In the genomic region with DNA sequence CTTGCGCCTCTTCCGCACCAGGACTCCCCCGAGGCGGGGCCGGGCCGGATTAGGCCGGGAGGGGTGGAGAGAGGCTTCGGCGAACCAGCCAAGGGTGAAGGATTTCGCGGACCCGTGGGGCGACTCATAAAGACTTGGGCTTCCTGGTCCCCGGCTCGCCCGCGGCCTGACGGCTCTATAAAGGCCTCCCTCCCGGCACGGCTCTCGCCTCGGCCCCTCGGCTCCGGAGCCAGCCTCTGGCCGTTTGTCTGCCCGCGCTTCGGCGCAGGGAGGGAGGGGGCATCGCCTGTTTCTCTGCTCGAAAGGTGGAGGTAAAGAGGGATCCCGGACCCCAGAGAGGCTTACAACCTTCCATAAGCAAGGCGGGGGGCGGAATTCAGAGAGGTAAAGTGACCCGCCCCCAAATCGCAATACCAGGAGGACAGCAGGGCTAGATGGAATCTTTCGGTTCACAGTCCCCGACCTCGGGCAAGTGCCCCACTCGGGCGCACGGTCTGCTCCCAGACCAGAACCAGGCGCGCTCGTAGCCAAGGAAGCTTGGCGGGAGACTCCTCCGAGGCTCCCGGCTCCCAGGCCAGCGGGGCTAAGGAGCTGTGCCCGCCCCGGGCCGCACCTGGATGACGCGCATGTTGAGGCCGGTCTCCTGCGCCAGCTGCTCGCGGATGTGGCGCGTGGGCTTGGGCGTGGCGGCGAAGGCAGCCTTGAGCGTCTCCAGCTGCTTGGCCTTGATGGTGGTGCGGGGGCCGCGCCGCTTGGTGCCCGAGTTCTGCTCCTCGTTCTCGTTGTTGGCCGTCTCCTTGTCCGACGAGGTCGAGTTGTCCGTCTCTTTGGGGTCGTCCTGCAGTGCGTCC, we compare ENCODE assay signal across 10 cellular contexts. TPM values are rescaled to one million over a fixed set of nuclear protein-coding genes. Genes with fewer than 3 reads are reported as not detected.
A peak's percentile ranks its signal among the peaks of the same experiment; 100 is the strongest.
DNase-seq lines count a peak whose midpoint lies in the region; FAIRE-seq and TF ChIP-seq lines count a peak whose summit lies in the region.
"Had no signal": no experiment of that assay in that cellular context is flagged by ENCODE, and none has a peak within 500 bp of the region (broad histone marks: within the 10 kb centered on the region; RNA-seq: fewer than 3 reads in every experiment).

No MANE protein-coding gene starts in this region.

- no peaks in the 10 kb centered on the region for H3K79me2 ChIP-seq in astrocyte (ENCODE audit: insufficient read depth, low read length)

- peaks cover 3% of the 10 kb centered on the region for H3K4me1 ChIP-seq in astrocyte (ENCODE audit: insufficient read depth, low read length)
- no peaks in the 10 kb centered on the region for H3K4me1 ChIP-seq in thymus (ENCODE audit: control insufficient read depth, insufficient read depth, low read length)

- 3% methylated on average over 78 of the region's 78 CpGs for WGBS in thymus

- no peaks in the 10 kb centered on the region for H3K36me3 Mint-ChIP-seq in activated T-cell treated with anti-CD3 and anti-CD28 coated beads, Interleukin-2, amount 50 U/mL, for 24 hours (ENCODE audit: low read depth)
- H3K36me3 Mint-ChIP-seq in astrocyte (ENCODE audit: low read depth, unreplicated experiment), result peaks cover 5% of the 10 kb centered on the region

- peak overlapping the region; percentile 68 for H3K4me2 ChIP-seq in astrocyte (ENCODE audit: low read length)

- peaks cover 86% of the 10 kb centered on the region for H3K27me3 Mint-ChIP-seq in activated T-cell treated with anti-CD3 and anti-CD28 coated beads, Interleukin-2, amount 50 U/mL, for 24 hours
- H3K27me3 Mint-ChIP-seq in astrocyte (ENCODE audit: low read depth, unreplicated experiment), result peaks cover 64% of the 10 kb centered on the region

- H3K27ac ChIP-seq in astrocyte (ENCODE audit: low read depth, low read length), result no peak overlapping the region
- no peak overlapping the region for H3K27ac ChIP-seq in thymus (ENCODE audit: low read depth)
- no peak overlapping the region for H3K27ac ChIP-seq in dorsolateral prefrontal cortex

- TF ChIP-seq CTCF in astrocyte (IDR thresholded peaks at IDR 0.05; ENCODE audit: insufficient read depth, low read depth, low read length), result no peak
- TF ChIP-seq CTCF in dorsolateral prefrontal cortex (IDR thresholded peaks at IDR 0.05 in 54 of 56, conservative IDR thresholded peaks at IDR 0.05 in 2 of 56; ENCODE audit: low read depth in 1 of 56, partially characterized antibody in 56 of 56), result no peak

- peak overlapping the region; percentile 33 for H3K4me3 Mint-ChIP-seq in activated T-cell treated with anti-CD3 and anti-CD28 coated beads, Interleukin-2, amount 50 U/mL, for 24 hours
- H3K4me3 Mint-ChIP-seq in astrocyte (ENCODE audit: unreplicated experiment), result no peak overlapping the region

- H3K4me3 ChIP-seq in astrocyte (ENCODE audit: insufficient read depth, low read depth, low read length) (no peak overlapping the region), thymus (ENCODE audit: low read length) (peak overlapping the region; percentile 22), dorsolateral prefrontal cortex (peak overlapping the region in 5 of 59 donors; percentile 3 to 20 (median 17))

- no peak for FAIRE-seq in astrocyte (lab: Jason Lieb, UNC)
- FAIRE-seq: TTC549 had no signal

- peaks cover 23% of the 10 kb centered on the region for H3K4me1 Mint-ChIP-seq in activated T-cell treated with anti-CD3 and anti-CD28 coated beads, Interleukin-2, amount 50 U/mL, for 24 hours (ENCODE audit: low read depth)
- H3K4me1 Mint-ChIP-seq in astrocyte (ENCODE audit: low read depth, unreplicated experiment), result no peaks in the 10 kb centered on the region

- H3K27ac Mint-ChIP-seq in activated T-cell treated with anti-CD3 and anti-CD28 coated beads, Interleukin-2, amount 50 U/mL, for 24 hours, result no peak overlapping the region
- H3K27ac Mint-ChIP-seq in astrocyte (ENCODE audit: unreplicated experiment), result peak overlapping the region; percentile 41

- intact Hi-C loops in dorsolateral prefrontal cortex (cut with DNase I), result loop anchor here in 1 of 2 donors (10.0 kb wide), 1 partner anchor 447 kb away; no protein-coding TSS in a partner anchor

- H3K9me3 ChIP-seq in astrocyte (ENCODE audit: insufficient read depth, low read depth, low read length) (peaks cover 5% of the 10 kb centered on the region), thymus (ENCODE audit: control insufficient read depth) (no peaks in the 10 kb centered on the region)

- H3K36me3 ChIP-seq in astrocyte (ENCODE audit: insufficient read depth, low read length) (no peaks in the 10 kb centered on the region), thymus (ENCODE audit: control insufficient read depth, insufficient read depth) (no peaks in the 10 kb centered on the region)

- H3K9me3 Mint-ChIP-seq in activated T-cell treated with anti-CD3 and anti-CD28 coated beads, Interleukin-2, amount 50 U/mL, for 24 hours, result no peaks in the 10 kb centered on the region
- H3K9me3 Mint-ChIP-seq in astrocyte (ENCODE audit: unreplicated experiment), result peaks cover 12% of the 10 kb centered on the region

- H4K20me1 ChIP-seq in astrocyte (ENCODE audit: insufficient read depth, low read length), result peaks cover 5% of the 10 kb centered on the region

- H3K27me3 ChIP-seq in astrocyte (ENCODE audit: insufficient read depth, low read length) (peaks cover 91% of the 10 kb centered on the region), thymus (ENCODE audit: control insufficient read depth, insufficient read depth) (peaks cover 100% of the 10 kb centered on the region), dorsolateral prefrontal cortex (peaks cover 11 to 100% (median 100%) of the 10 kb centered on the region in 45 donors)

- no peak overlapping the region for H2AFZ ChIP-seq in astrocyte (ENCODE audit: low read depth, low read length)

- H3K9ac ChIP-seq in astrocyte (ENCODE audit: low read length), result no peak overlapping the region

- no peak for DNase-seq in activated T-cell treated with anti-CD3 and anti-CD28 coated beads, Interleukin-2, amount 50 U/mL, for 24 hours
- DNase-seq in activated T-cell treated with anti-CD3 and anti-CD28 coated beads, Interleukin-2, amount 50 U/mL, for 1 hour, result no peak
- DNase-seq in astrocyte (ENCODE audit: low read depth), result no peak
- DNase-seq in left kidney (ENCODE audit: low read depth, low spot score), result peak; percentile 65
- DNase-seq in dorsolateral prefrontal cortex, result no peak
- no peak for DNase-seq in germinal center (ENCODE audit: low spot score)
- no peak for DNase-seq in GF-D8 (lab: John Stamatoyannopoulos, UW)
- DNase-seq: NCI-H1092 treated with DMSO at 0.1 percent for 48 hours had no signal

RNA-seq across cellular contexts. Expression of gene LHX5, which starts 3.9 kb away (rescaled TPM):
- 0.25 TPM in 1 of 2 replicates, not detected in the other for total RNA-seq in astrocyte
- polyA plus RNA-seq in thymus, result 0.05 TPM
- not detected for total RNA-seq in dorsolateral prefrontal cortex

RNA-seq across cellular contexts. Expression of gene SDSL, which starts 45.6 kb away (rescaled TPM):
- total RNA-seq in astrocyte, result 9.5 and 10.5 TPM in 2 replicates
- 13.1 TPM for polyA plus RNA-seq in thymus
- total RNA-seq in dorsolateral prefrontal cortex, result 10 to 100 TPM in 20 of 120 experiments, 1 to 10 TPM in 100; 2.7 to 21.9 (median 7.0) TPM
